In genomic region chr6:28478518-28478917, GRCh38 we compare ENCODE assay signal across 33 cellular contexts. TPM values are rescaled to one million over a fixed set of nuclear protein-coding genes. Genes with fewer than 3 reads are reported as not detected.
A peak's percentile ranks its signal among the peaks of the same experiment; 100 is the strongest.
DNase-seq lines count a peak whose midpoint lies in the region; ATAC-seq, FAIRE-seq and TF ChIP-seq lines count a peak whose summit lies in the region.
"Had no signal": no experiment of that assay in that cellular context is flagged by ENCODE, and none has a peak within 500 bp of the region (broad histone marks: within the 10 kb centered on the region; RNA-seq: fewer than 3 reads in every experiment).

No MANE protein-coding gene starts in this region.

- peaks cover 16% of the 10 kb centered on the region for H3K27me3 ChIP-seq in HUES48 (ENCODE audit: control insufficient read depth, insufficient read depth, low read length)
- H3K27me3 ChIP-seq: vagina had no signal

- peaks cover 73% of the 10 kb centered on the region for H3K27me3 Mint-ChIP-seq in activated CD4-positive, alpha-beta T cell treated with anti-CD3 and anti-CD28 coated beads, Interleukin-2, amount 10 ng/mL, durations not matched to agents 24 days and 14 days
- peaks cover 84% of the 10 kb centered on the region for H3K27me3 Mint-ChIP-seq in activated naive CD8-positive, alpha-beta T cell treated with anti-CD3 and anti-CD28 coated beads, Interleukin-2, amount 10 ng/mL, durations not matched to agents 7 days and 5 days
- H3K27me3 Mint-ChIP-seq in stimulated activated naive B cell treated with anti-CD40 and anti-IgM and Interleukin-4, amounts not matched to agents 10 μg/mL and 1 μg/mL and 100 μg/mL, for 72 hours = peaks cover 64 to 72% of the 10 kb centered on the region in 2 donors

- no peak overlapping the region for H3K27ac ChIP-seq in HUES48 (ENCODE audit: low read depth, low read length)
- H3K27ac ChIP-seq: A549, esophagus muscularis mucosa, hepatocyte, left ventricle myocardium inferior, thoracic aorta, vagina, VCaP had no signal

- no peak for ATAC-seq in activated naive CD8-positive, alpha-beta T cell treated with anti-CD3 and anti-CD28 coated beads, Interleukin-2, amount 10 ng/mL, durations not matched to agents 7 days and 5 days (ENCODE audit: low read depth)
- ATAC-seq in stimulated activated naive B cell treated with anti-CD40 and anti-IgM and Interleukin-4, amounts not matched to agents 10 μg/mL and 1 μg/mL and 100 μg/mL, for 72 hours (replicated peaks) = no peak
- ATAC-seq: A549; stimulated activated effector memory CD8-positive, alpha-beta T cell treated with anti-CD3 and anti-CD28 coated beads, Interleukin-12 subunit alpha, Interleukin-12 subunit beta, amount 100 ng/mL, for 72 hours; T-helper 17 cell had no signal

- POLR2A ChIA-PET in activated naive CD8-positive, alpha-beta T cell treated with anti-CD3 and anti-CD28 coated beads, Interleukin-2, amount 10 ng/mL, durations not matched to agents 7 days and 5 days (lab: Charles Lee) = interaction anchor here (0.6 kb wide), 1 partner anchor 286 kb away, joined by 3 read pairs; no protein-coding TSS in a partner anchor

- peak overlapping the region; percentile 56 for H3K4me3 ChIP-seq in HUES48 (ENCODE audit: low read depth, low read length)
- H3K4me3 ChIP-seq: A549, esophagus muscularis mucosa, hepatocyte, left ventricle myocardium inferior, thoracic aorta, vagina had no signal

- intact Hi-C loops in activated CD4-positive, alpha-beta T cell treated with anti-CD3 and anti-CD28 coated beads, Interleukin-2, amount 10 ng/mL, durations not matched to agents 24 days and 14 days (cut with micrococcal nuclease) = no loop called here

- no peaks in the 10 kb centered on the region for H3K9me3 Mint-ChIP-seq in activated CD4-positive, alpha-beta T cell treated with anti-CD3 and anti-CD28 coated beads, Interleukin-2, amount 10 ng/mL, durations not matched to agents 24 days and 14 days
- H3K9me3 Mint-ChIP-seq in activated naive CD8-positive, alpha-beta T cell treated with anti-CD3 and anti-CD28 coated beads, Interleukin-2, amount 10 ng/mL, durations not matched to agents 7 days and 5 days = peaks cover 2% of the 10 kb centered on the region
- H3K9me3 Mint-ChIP-seq in stimulated activated naive B cell treated with anti-CD40 and anti-IgM and Interleukin-4, amounts not matched to agents 10 μg/mL and 1 μg/mL and 100 μg/mL, for 72 hours = no peaks in the 10 kb centered on the region
- H3K9me3 Mint-ChIP-seq: activated T-helper 2 cell treated with anti-CD3 and anti-CD28 coated beads, Interferon-gamma antibody, Interleukin-2, Interleukin-4, amounts not matched to agents 10 μg/mL and 5 μg/mL and 100 μg/mL, durations not matched to agents 14 hours and 24 hours and 36 hours; stimulated activated effector memory CD8-positive, alpha-beta T cell treated with anti-CD3 and anti-CD28 coated beads, Interleukin-12 subunit alpha, Interleukin-12 subunit beta, amount 100 ng/mL, for 72 hours had no signal

- no peak overlapping the region for H3K27ac Mint-ChIP-seq in activated CD4-positive, alpha-beta T cell treated with anti-CD3 and anti-CD28 coated beads, Interleukin-2, amount 10 ng/mL, durations not matched to agents 24 days and 14 days
- H3K27ac Mint-ChIP-seq in activated naive CD8-positive, alpha-beta T cell treated with anti-CD3 and anti-CD28 coated beads, Interleukin-2, amount 10 ng/mL, durations not matched to agents 7 days and 5 days = no peak overlapping the region
- no peak overlapping the region for H3K27ac Mint-ChIP-seq in stimulated activated naive B cell treated with anti-CD40 and anti-IgM and Interleukin-4, amounts not matched to agents 10 μg/mL and 1 μg/mL and 100 μg/mL, for 72 hours
- H3K27ac Mint-ChIP-seq: activated T-helper 2 cell treated with anti-CD3 and anti-CD28 coated beads, Interferon-gamma antibody, Interleukin-2, Interleukin-4, amounts not matched to agents 10 μg/mL and 5 μg/mL and 100 μg/mL, durations not matched to agents 14 hours and 24 hours and 36 hours; naive B cell; stimulated activated effector memory CD8-positive, alpha-beta T cell treated with anti-CD3 and anti-CD28 coated beads, Interleukin-12 subunit alpha, Interleukin-12 subunit beta, amount 100 ng/mL, for 72 hours; T-helper 17 cell had no signal

- H3K4me3 Mint-ChIP-seq in activated CD4-positive, alpha-beta T cell treated with anti-CD3 and anti-CD28 coated beads, Interleukin-2, amount 10 ng/mL, durations not matched to agents 24 days and 14 days = peak overlapping the region; percentile 22
- H3K4me3 Mint-ChIP-seq in activated naive CD8-positive, alpha-beta T cell treated with anti-CD3 and anti-CD28 coated beads, Interleukin-2, amount 10 ng/mL, durations not matched to agents 7 days and 5 days = peak overlapping the region; percentile 40
- H3K4me3 Mint-ChIP-seq in stimulated activated naive B cell treated with anti-CD40 and anti-IgM and Interleukin-4, amounts not matched to agents 10 μg/mL and 1 μg/mL and 100 μg/mL, for 72 hours = no peak overlapping the region
- H3K4me3 Mint-ChIP-seq: naive B cell; stimulated activated effector memory CD8-positive, alpha-beta T cell treated with anti-CD3 and anti-CD28 coated beads, Interleukin-12 subunit alpha, Interleukin-12 subunit beta, amount 100 ng/mL, for 72 hours; T-helper 17 cell had no signal

- no peak for DNase-seq in activated CD4-positive, alpha-beta T cell treated with anti-CD3 and anti-CD28 coated beads, Interleukin-2, amount 10 ng/mL, durations not matched to agents 24 days and 14 days
- DNase-seq in activated CD4-positive, alpha-beta T cell treated with anti-CD3 and anti-CD28 coated beads for 1 hour = no peak
- no peak for DNase-seq in activated naive CD8-positive, alpha-beta T cell treated with anti-CD3 and anti-CD28 coated beads, Interleukin-2, amount 10 ng/mL, durations not matched to agents 7 days and 5 days
- DNase-seq in iris pigment epithelial cell (ENCODE audit: low read depth) = peak; percentile 4
- DNase-seq in H54 (ENCODE audit: insufficient read length, low spot score) = no peak
- DNase-seq in NCI-H526 (lab: John Stamatoyannopoulos, UW) = no peak
- DNase-seq in stimulated activated naive B cell treated with anti-CD40 and anti-IgM and Interleukin-4, amounts not matched to agents 10 μg/mL and 1 μg/mL and 100 μg/mL, for 72 hours = no peak
- DNase-seq: DMS79 treated with DMSO at 0.1 percent for 48 hours; effector memory CD4-positive, alpha-beta T cell; foreskin melanocyte; left ventricle myocardium inferior; naive B cell; NCI-H2081; NCI-H446; occipital lobe; stimulated activated CD4-positive, alpha-beta T cell treated with anti-CD3 and anti-CD28 coated beads, Interleukin-2, amount 100 ng/mL, for 48 hours; T-helper 17 cell had no signal

- no peak for TF ChIP-seq POLR2A in H54 (IDR thresholded peaks at IDR 0.05; ENCODE audit: low read depth, low read length)

- no peak for FAIRE-seq in H54 (lab: Jason Lieb, UNC)
- FAIRE-seq: A549, bronchial epithelial cell, colon, islet of Langerhans, RCC 7860 had no signal

- H3K4me1 ChIP-seq in HUES48 (ENCODE audit: control insufficient read depth, insufficient read depth, low read length) = no peaks in the 10 kb centered on the region
- H3K4me1 ChIP-seq: A549, esophagus muscularis mucosa, left ventricle myocardium inferior, vagina had no signal

- no peaks in the 10 kb centered on the region for H3K36me3 ChIP-seq in HUES48 (ENCODE audit: control insufficient read depth, insufficient read depth, low read length)
- H3K36me3 ChIP-seq: esophagus muscularis mucosa, left ventricle myocardium inferior, thoracic aorta, vagina had no signal

- H3K36me3 Mint-ChIP-seq in activated CD4-positive, alpha-beta T cell treated with anti-CD3 and anti-CD28 coated beads, Interleukin-2, amount 10 ng/mL, durations not matched to agents 24 days and 14 days (ENCODE audit: low read depth) = no peaks in the 10 kb centered on the region
- no peaks in the 10 kb centered on the region for H3K36me3 Mint-ChIP-seq in activated naive CD8-positive, alpha-beta T cell treated with anti-CD3 and anti-CD28 coated beads, Interleukin-2, amount 10 ng/mL, durations not matched to agents 7 days and 5 days
- H3K36me3 Mint-ChIP-seq in stimulated activated naive B cell treated with anti-CD40 and anti-IgM and Interleukin-4, amounts not matched to agents 10 μg/mL and 1 μg/mL and 100 μg/mL, for 72 hours = no peaks in the 10 kb centered on the region

- H3K9ac ChIP-seq in HUES48 (ENCODE audit: low read depth, low read length) = 0 out of 2 replicates have a peak overlapping the region, but pooled peaks have one; percentile 21

- H3K4me1 Mint-ChIP-seq in activated CD4-positive, alpha-beta T cell treated with anti-CD3 and anti-CD28 coated beads, Interleukin-2, amount 10 ng/mL, durations not matched to agents 24 days and 14 days = peaks cover 12% of the 10 kb centered on the region
- H3K4me1 Mint-ChIP-seq in activated naive CD8-positive, alpha-beta T cell treated with anti-CD3 and anti-CD28 coated beads, Interleukin-2, amount 10 ng/mL, durations not matched to agents 7 days and 5 days = peaks cover 13% of the 10 kb centered on the region
- no peaks in the 10 kb centered on the region for H3K4me1 Mint-ChIP-seq in stimulated activated naive B cell treated with anti-CD40 and anti-IgM and Interleukin-4, amounts not matched to agents 10 μg/mL and 1 μg/mL and 100 μg/mL, for 72 hours
- H3K4me1 Mint-ChIP-seq: stimulated activated effector memory CD8-positive, alpha-beta T cell treated with anti-CD3 and anti-CD28 coated beads, Interleukin-12 subunit alpha, Interleukin-12 subunit beta, amount 100 ng/mL, for 72 hours; T-helper 17 cell had no signal

- no peaks in the 10 kb centered on the region for H3K9me3 ChIP-seq in HUES48 (ENCODE audit: control insufficient read depth, insufficient read depth, low read length)
- H3K9me3 ChIP-seq: A549, esophagus muscularis mucosa, left ventricle myocardium inferior, thoracic aorta, vagina had no signal

RNA-seq across cellular contexts. Expression of gene ZSCAN23, which starts 35.2 kb away (rescaled TPM):
- 1.2 and 2.8 TPM in 2 replicates for total RNA-seq in activated CD4-positive, alpha-beta T cell treated with anti-CD3 and anti-CD28 coated beads, Interleukin-2, amount 10 ng/mL, durations not matched to agents 24 days and 14 days
- 1 to 10 TPM; 1.3 to 2.9 TPM for total RNA-seq in activated naive CD8-positive, alpha-beta T cell treated with anti-CD3 and anti-CD28 coated beads, Interleukin-2, amount 10 ng/mL, durations not matched to agents 7 days and 5 days

RNA-seq across cellular contexts. Expression of gene GPX6, which starts 37.1 kb away (rescaled TPM):
- not detected in 2 replicates for total RNA-seq in activated CD4-positive, alpha-beta T cell treated with anti-CD3 and anti-CD28 coated beads, Interleukin-2, amount 10 ng/mL, durations not matched to agents 24 days and 14 days
- total RNA-seq in activated naive CD8-positive, alpha-beta T cell treated with anti-CD3 and anti-CD28 coated beads, Interleukin-2, amount 10 ng/mL, durations not matched to agents 7 days and 5 days = not detected
- total RNA-seq: activated T-helper 2 cell treated with anti-CD3 and anti-CD28 coated beads, Interferon-gamma antibody, Interleukin-2, Interleukin-4, amounts not matched to agents 10 μg/mL and 5 μg/mL and 100 μg/mL, durations not matched to agents 14 hours and 24 hours and 36 hours; bronchial epithelial cell; esophagus muscularis mucosa; hepatocyte; left ventricle myocardium inferior; MCF 10A; mesenteric fat pad; occipital lobe; SK-MEL-5; T-helper 17 cell; thoracic aorta; vagina had no signal

RNA-seq across cellular contexts. Expression of gene GPX5, which starts 47.2 kb away (rescaled TPM):
- total RNA-seq in activated CD4-positive, alpha-beta T cell treated with anti-CD3 and anti-CD28 coated beads, Interleukin-2, amount 10 ng/mL, durations not matched to agents 24 days and 14 days = not detected in 2 replicates
- not detected for total RNA-seq in activated naive CD8-positive, alpha-beta T cell treated with anti-CD3 and anti-CD28 coated beads, Interleukin-2, amount 10 ng/mL, durations not matched to agents 7 days and 5 days
- total RNA-seq: activated T-helper 2 cell treated with anti-CD3 and anti-CD28 coated beads, Interferon-gamma antibody, Interleukin-2, Interleukin-4, amounts not matched to agents 10 μg/mL and 5 μg/mL and 100 μg/mL, durations not matched to agents 14 hours and 24 hours and 36 hours; bronchial epithelial cell; esophagus muscularis mucosa; hepatocyte; left ventricle myocardium inferior; MCF 10A; mesenteric fat pad; occipital lobe; SK-MEL-5; T-helper 17 cell; thoracic aorta; vagina had no signal

Comparison
In these comparisons a context has a peak if more than half of its experiments do, and no peak if none do; other contexts are left out.
1. H3K4me3 Mint-ChIP-seq: peak in activated CD4-positive, alpha-beta T cell treated with anti-CD3 and anti-CD28 coated beads, Interleukin-2, amount 10 ng/mL, durations not matched to agents 24 days and 14 days (single experiment) and activated naive CD8-positive, alpha-beta T cell treated with anti-CD3 and anti-CD28 coated beads, Interleukin-2, amount 10 ng/mL, durations not matched to agents 7 days and 5 days (single experiment); none in stimulated activated naive B cell treated with anti-CD40 and anti-IgM and Interleukin-4, amounts not matched to agents 10 μg/mL and 1 μg/mL and 100 μg/mL, for 72 hours (0 of 2).